Comparison of ENCODE assay signal across 18 cellular contexts in the genomic region with DNA sequence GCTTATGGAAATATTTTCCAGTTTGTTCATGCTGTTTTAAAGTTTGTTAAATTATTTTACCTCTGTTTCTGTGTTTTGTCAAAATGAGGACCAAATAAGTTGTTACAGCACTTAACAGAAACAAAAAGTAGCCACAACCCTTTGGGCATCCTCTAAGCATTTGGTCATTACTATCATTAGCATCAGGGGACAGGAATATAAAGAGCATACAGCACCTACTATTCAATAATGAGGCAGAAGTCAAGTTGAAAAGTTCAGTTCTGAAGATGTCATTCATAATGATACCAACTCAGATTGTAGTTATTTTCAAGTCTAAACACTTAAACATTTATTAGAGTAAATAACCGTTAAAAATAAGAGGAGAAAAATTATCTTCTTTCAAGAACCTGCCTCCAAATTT.
DNase-seq lines count a peak whose midpoint lies in the region; ATAC-seq and TF ChIP-seq lines count a peak whose summit lies in the region.
"Had no signal": no experiment of that assay in that cellular context is flagged by ENCODE, and none has a peak within 500 bp of the region (broad histone marks: within the 10 kb centered on the region; RNA-seq: fewer than 3 reads in every experiment).

No MANE protein-coding gene starts in this region.

- intact Hi-C loops in lower lobe of right lung (cut with DNase I), result no loop called here

- peak overlapping the region; percentile 43 for H3K4me3 ChIP-seq in lower lobe of right lung
- H3K4me3 ChIP-seq: MG63, right atrium auricular region had no signal

- H3K27me3 ChIP-seq in lower lobe of right lung (ENCODE audit: low read depth), result no peaks in the 10 kb centered on the region
- H3K27me3 ChIP-seq: MG63, right atrium auricular region had no signal

- no peaks in the 10 kb centered on the region for H3K4me1 ChIP-seq in lower lobe of right lung
- H3K4me1 ChIP-seq: right atrium auricular region had no signal

- no peaks in the 10 kb centered on the region for H3K9me3 ChIP-seq in lower lobe of right lung
- H3K9me3 ChIP-seq: MG63 had no signal

- no peak overlapping the region for H3K27ac ChIP-seq in lower lobe of right lung
- H3K27ac ChIP-seq: right atrium auricular region, RWPE1 had no signal

- ATAC-seq in GM19023 (IDR thresholded peaks at IDR 0.05; ENCODE audit: unreplicated experiment) (peak; percentile 44), GM21723 (IDR thresholded peaks at IDR 0.05; ENCODE audit: unreplicated experiment) (peak; percentile 54), HG03097 (IDR thresholded peaks at IDR 0.05; ENCODE audit: low FRiP score, unreplicated experiment) (peak; percentile 44), lower lobe of right lung (no peak), GM19324 (IDR thresholded peaks at IDR 0.05; ENCODE audit: low FRiP score, unreplicated experiment) (no peak)

- in situ Hi-C loops in ACHN (cut with HindIII; ENCODE audit: low pct_ligation_motif_present, low pct_unique_long_range_greater_than_20kb, low sequenced_read_pairs), result no loop called here

- no peaks in the 10 kb centered on the region for H3K36me3 ChIP-seq in lower lobe of right lung
- H3K36me3 ChIP-seq: MG63, right atrium auricular region had no signal

- DNase-seq in lower lobe of right lung (no peak), ACHN (no peak), KG1 (lab: John Stamatoyannopoulos, UW) (no peak), hepatic stellate cell (ENCODE audit: low spot score) (no peak)
- DNase-seq: activated CD8-positive, alpha-beta memory T cell treated with anti-CD3 and anti-CD28 coated beads, Interleukin-2, amount 50 U/mL, for 4 hours; COR-L47; cortex of kidney; kidney; MG63; NCI-H226; substantia nigra; T1000 had no signal

- TF ChIP-seq CTCF in lower lobe of right lung (IDR thresholded peaks at IDR 0.05), result no peak

Comparison
In these comparisons a context has a peak if more than half of its experiments do, and no peak if none do; other contexts are left out.
1. ATAC-seq: peak in GM19023 (single experiment), GM21723 (single experiment) and HG03097 (single experiment); none in lower lobe of right lung (0 of 2) and GM19324 (single experiment).